24 cellular contexts compared by ENCODE assay signal in the genomic region with DNA sequence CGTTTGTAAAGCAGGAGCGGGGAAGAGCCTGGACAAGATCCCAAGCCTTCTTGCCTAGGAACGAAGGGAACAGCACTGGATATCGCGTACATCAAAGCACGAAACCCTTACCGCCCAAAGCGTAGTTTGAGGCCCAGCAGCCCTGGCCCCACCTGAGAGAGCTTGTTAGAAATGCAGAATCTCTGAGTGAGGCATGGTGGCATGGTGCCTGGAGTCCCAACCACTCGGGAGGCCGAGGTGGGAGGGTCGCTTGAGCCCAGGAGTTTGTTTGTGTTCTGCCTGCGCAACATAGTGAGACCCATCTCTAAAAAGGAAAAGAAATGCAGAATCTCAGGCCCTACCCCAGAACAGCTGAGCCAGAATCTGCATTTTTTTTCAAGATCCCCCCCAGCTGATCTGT.
"Had no signal": no experiment of that assay in that cellular context is flagged by ENCODE, and none has a peak within 500 bp of the region (broad histone marks: within the 10 kb centered on the region; RNA-seq: fewer than 3 reads in every experiment).

No MANE protein-coding gene starts in this region.

- H3K36me3 ChIP-seq: colonic mucosa, gastrocnemius medialis had no signal

- H3K9me3 Mint-ChIP-seq: dendritic cell treated with granulocyte-macrophage colony-stimulating factor and Interleukin-4, amounts not matched to agents 40 ng/mL and 50 ng/mL, for 4 days; effector memory CD8-positive, alpha-beta T cell; endodermal cell had no signal

- H3K27ac Mint-ChIP-seq: dendritic cell treated with granulocyte-macrophage colony-stimulating factor and Interleukin-4, amounts not matched to agents 40 ng/mL and 50 ng/mL, for 4 days; effector memory CD8-positive, alpha-beta T cell; endodermal cell had no signal

- H3K27me3 Mint-ChIP-seq: dendritic cell treated with granulocyte-macrophage colony-stimulating factor and Interleukin-4, amounts not matched to agents 40 ng/mL and 50 ng/mL, for 4 days had no signal

- H3K4me3 Mint-ChIP-seq: dendritic cell treated with granulocyte-macrophage colony-stimulating factor and Interleukin-4, amounts not matched to agents 40 ng/mL and 50 ng/mL, for 4 days; effector memory CD8-positive, alpha-beta T cell; endodermal cell had no signal

- H3K27ac ChIP-seq: colonic mucosa, dorsolateral prefrontal cortex, epithelial cell of prostate, esophagus squamous epithelium, foreskin keratinocyte, heart left ventricle had no signal

- H3K4me3 ChIP-seq: colonic mucosa, coronary artery, dorsolateral prefrontal cortex, esophagus muscularis mucosa, esophagus squamous epithelium, gastrocnemius medialis, gastroesophageal sphincter, heart left ventricle, heart right ventricle had no signal

- H3K9me3 ChIP-seq: colonic mucosa, esophagus muscularis mucosa, esophagus squamous epithelium, gastrocnemius medialis, gastroesophageal sphincter, heart left ventricle, heart right ventricle had no signal

- DNase-seq: colonic mucosa; cortex of kidney; dermis blood vessel endothelial cell; dorsolateral prefrontal cortex; effector CD4-positive, alpha-beta T cell; effector CD8-positive, alpha-beta T cell; effector memory CD4-positive, alpha-beta T cell; effector memory CD8-positive, alpha-beta T cell; endodermal cell; erythroblast; esophagus squamous epithelium; foreskin fibroblast; foreskin keratinocyte; foreskin melanocyte; gastrocnemius medialis; glutamatergic neuron; head of caudate nucleus; heart left ventricle; heart right ventricle had no signal

- H3K4me1 Mint-ChIP-seq: endodermal cell had no signal

- H3K4me1 ChIP-seq: colonic mucosa, foreskin keratinocyte had no signal

- H3K27me3 ChIP-seq: colonic mucosa, dorsolateral prefrontal cortex, esophagus muscularis mucosa, esophagus squamous epithelium, foreskin keratinocyte, gastrocnemius medialis, gastroesophageal sphincter, heart left ventricle, heart right ventricle had no signal
